Comparison of ENCODE assay signal across 22 cellular contexts in the genomic region with DNA sequence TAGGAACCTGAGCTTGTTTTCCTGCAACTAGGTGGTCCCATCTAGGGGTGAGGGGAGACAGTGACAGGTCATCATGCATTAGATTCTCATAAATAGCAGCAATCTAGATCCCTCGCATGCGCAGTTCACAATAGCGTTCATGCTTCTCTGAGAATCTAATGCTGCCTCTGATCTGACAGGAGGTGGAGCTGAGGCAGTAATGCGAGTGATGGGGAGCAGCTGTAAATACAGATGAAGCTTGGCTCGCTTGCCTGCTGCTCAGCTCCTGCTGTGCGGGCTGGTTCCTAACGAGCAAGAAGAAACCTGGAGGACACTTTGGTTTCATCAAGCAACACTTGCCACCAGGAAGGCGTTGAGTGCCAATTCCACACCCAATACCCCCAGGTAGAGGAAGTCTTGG.
DNase-seq lines count a peak whose midpoint lies in the region; ATAC-seq and TF ChIP-seq lines count a peak whose summit lies in the region.
"Had no signal": no experiment of that assay in that cellular context is flagged by ENCODE, and none has a peak within 500 bp of the region (broad histone marks: within the 10 kb centered on the region; RNA-seq: fewer than 3 reads in every experiment).

No MANE protein-coding gene starts in this region.

- H3K4me3 Mint-ChIP-seq in activated naive CD8-positive, alpha-beta T cell treated with anti-CD3 and anti-CD28 coated beads, Interleukin-2, amount 10 ng/mL, durations not matched to agents 7 days and 5 days: peak overlapping the region; percentile 1
- no peak overlapping the region for H3K4me3 Mint-ChIP-seq in activated naive CD8-positive, alpha-beta T cell treated with anti-CD3 and anti-CD28 coated beads, Interleukin-2, amount 50 U/mL, for 24 hours

- H3K4me1 ChIP-seq in colonic mucosa: no peaks in the 10 kb centered on the region

- H3K4me3 ChIP-seq in colonic mucosa: no peak overlapping the region

- no peak overlapping the region for H3K9ac ChIP-seq in colonic mucosa (ENCODE audit: low read depth in 2 of 2, low read length in 2 of 2)

- POLR2A ChIA-PET in activated naive CD8-positive, alpha-beta T cell treated with anti-CD3 and anti-CD28 coated beads, Interleukin-2, amount 10 ng/mL, durations not matched to agents 7 days and 5 days (lab: Charles Lee): interaction anchor here (0.9 to 1.7 kb wide), 3 partner anchors 8 to 16 kb away, joined by 3 read pairs; no protein-coding TSS in a partner anchor

- in situ Hi-C loops in GM13976 (cut with MboI; ENCODE audit: low sequenced_read_pairs, unreplicated experiment): no loop called here

- peaks cover 30% of the 10 kb centered on the region for H3K4me1 Mint-ChIP-seq in activated naive CD8-positive, alpha-beta T cell treated with anti-CD3 and anti-CD28 coated beads, Interleukin-2, amount 10 ng/mL, durations not matched to agents 7 days and 5 days
- peaks cover 39% of the 10 kb centered on the region for H3K4me1 Mint-ChIP-seq in activated naive CD8-positive, alpha-beta T cell treated with anti-CD3 and anti-CD28 coated beads, Interleukin-2, amount 50 U/mL, for 24 hours

- no peak overlapping the region for H3K27ac Mint-ChIP-seq in activated naive CD8-positive, alpha-beta T cell treated with anti-CD3 and anti-CD28 coated beads, Interleukin-2, amount 10 ng/mL, durations not matched to agents 7 days and 5 days
- H3K27ac Mint-ChIP-seq in activated naive CD8-positive, alpha-beta T cell treated with anti-CD3 and anti-CD28 coated beads, Interleukin-2, amount 50 U/mL, for 24 hours: no peak overlapping the region

- H3K36me3 ChIP-seq in colonic mucosa: no peaks in the 10 kb centered on the region

- H3K27ac ChIP-seq in colonic mucosa: no peak overlapping the region
- H3K27ac ChIP-seq: HL-60 had no signal

- DNase-seq in activated naive CD8-positive, alpha-beta T cell treated with anti-CD3 and anti-CD28 coated beads, Interleukin-2, amount 10 ng/mL, durations not matched to agents 7 days and 5 days: no peak
- no peak for DNase-seq in activated naive CD8-positive, alpha-beta T cell treated with anti-CD3 and anti-CD28 coated beads, Interleukin-2, amount 50 U/mL, for 24 hours
- peak; percentile 6 for DNase-seq in NCI-H2171 (lab: John Stamatoyannopoulos, UW)
- peak; percentile 5 for DNase-seq in colonic mucosa
- peak; percentile 73 for DNase-seq in retina
- DNase-seq in GM13976 (ENCODE audit: low spot score): no peak
- DNase-seq in GM20000 (ENCODE audit: low spot score): no peak
- DNase-seq: COR-L47; DMS53; Karpas-422; MV-4-11; NCI-H1105; NCI-H1436 treated with DMSO at 0.1 percent for 48 hours; NCI-H1930; NCI-H2227 treated with DMSO at 0.1 percent for 48 hours; NCI-H510A; NCI-H748 treated with DMSO at 0.1 percent for 48 hours; NK-92 treated with Interleukin-12 subunit alpha and Interleukin-12 subunit beta, amount 100 ng/mL, for 24 hours; PC-3 had no signal

- peaks cover 6% of the 10 kb centered on the region for H3K36me3 Mint-ChIP-seq in activated naive CD8-positive, alpha-beta T cell treated with anti-CD3 and anti-CD28 coated beads, Interleukin-2, amount 10 ng/mL, durations not matched to agents 7 days and 5 days
- no peaks in the 10 kb centered on the region for H3K36me3 Mint-ChIP-seq in activated naive CD8-positive, alpha-beta T cell treated with anti-CD3 and anti-CD28 coated beads, Interleukin-2, amount 50 U/mL, for 24 hours (ENCODE audit: low read depth)

- H3K27me3 Mint-ChIP-seq in activated naive CD8-positive, alpha-beta T cell treated with anti-CD3 and anti-CD28 coated beads, Interleukin-2, amount 10 ng/mL, durations not matched to agents 7 days and 5 days: no peaks in the 10 kb centered on the region
- H3K27me3 Mint-ChIP-seq in activated naive CD8-positive, alpha-beta T cell treated with anti-CD3 and anti-CD28 coated beads, Interleukin-2, amount 50 U/mL, for 24 hours: no peaks in the 10 kb centered on the region

- peaks cover 3% of the 10 kb centered on the region for H3K9me3 Mint-ChIP-seq in activated naive CD8-positive, alpha-beta T cell treated with anti-CD3 and anti-CD28 coated beads, Interleukin-2, amount 10 ng/mL, durations not matched to agents 7 days and 5 days
- peaks cover 5% of the 10 kb centered on the region for H3K9me3 Mint-ChIP-seq in activated naive CD8-positive, alpha-beta T cell treated with anti-CD3 and anti-CD28 coated beads, Interleukin-2, amount 50 U/mL, for 24 hours

- intact Hi-C loops in colonic mucosa (cut with DNase I): no loop called here

- ATAC-seq in activated naive CD8-positive, alpha-beta T cell treated with anti-CD3 and anti-CD28 coated beads, Interleukin-2, amount 10 ng/mL, durations not matched to agents 7 days and 5 days (ENCODE audit: low read depth): no peak
- ATAC-seq in activated naive CD8-positive, alpha-beta T cell treated with anti-CD3 and anti-CD28 coated beads, Interleukin-2, amount 50 U/mL, for 24 hours: no peak
- no peak for ATAC-seq in GM18873 (IDR thresholded peaks at IDR 0.05; ENCODE audit: low FRiP score, unreplicated experiment)
- ATAC-seq: PC-3, SK-N-SH treated with all-trans-retinoic acid at 6 μM for 48 hours had no signal

- H3K27me3 ChIP-seq in colonic mucosa: no peaks in the 10 kb centered on the region

- TF ChIP-seq CTCF in colonic mucosa (IDR thresholded peaks at IDR 0.05): no peak
- no peak for TF ChIP-seq CTCF in GM13976 (IDR thresholded peaks at IDR 0.05; ENCODE audit: borderline replicate concordance, control extremely low read depth, extremely low read depth, insufficient read depth, missing control alignments)
- TF ChIP-seq CTCF in GM20000 (IDR thresholded peaks at IDR 0.05; ENCODE audit: extremely low read depth, missing control alignments): no peak

- no peaks in the 10 kb centered on the region for H3K9me3 ChIP-seq in colonic mucosa

Comparison
In these comparisons a context has a peak if more than half of its experiments do, and no peak if none do; other contexts are left out.
1. DNase-seq: peak in NCI-H2171 (single experiment), colonic mucosa (single experiment) and retina (single experiment); none in activated naive CD8-positive, alpha-beta T cell treated with anti-CD3 and anti-CD28 coated beads, Interleukin-2, amount 10 ng/mL, durations not matched to agents 7 days and 5 days (single experiment), activated naive CD8-positive, alpha-beta T cell treated with anti-CD3 and anti-CD28 coated beads, Interleukin-2, amount 50 U/mL, for 24 hours (single experiment), GM13976 (single experiment) and GM20000 (single experiment).